In genomic region chr1:171355727-171356126, GRCh38 we compare ENCODE assay signal across 27 cellular contexts. TPM values are rescaled to one million over a fixed set of nuclear protein-coding genes. Genes with fewer than 3 reads are reported as not detected.
A peak's percentile ranks its signal among the peaks of the same experiment; 100 is the strongest.
DNase-seq lines count a peak whose midpoint lies in the region; ATAC-seq, FAIRE-seq and TF ChIP-seq lines count a peak whose summit lies in the region.
"Had no signal": no experiment of that assay in that cellular context is flagged by ENCODE, and none has a peak within 500 bp of the region (broad histone marks: within the 10 kb centered on the region; RNA-seq: fewer than 3 reads in every experiment).

No MANE protein-coding gene starts in this region.

- ATAC-seq in HG02763 (IDR thresholded peaks at IDR 0.05; ENCODE audit: unreplicated experiment) = no peak
- ATAC-seq: activated CD4-positive, alpha-beta T cell treated with anti-CD3 and anti-CD28 coated beads for 36 hours; esophagus mucosa; gastroesophageal sphincter; sciatic nerve had no signal

- H3K27ac ChIP-seq in osteoblast (ENCODE audit: low read depth, low read length) = no peak overlapping the region
- H3K27ac ChIP-seq: gastroesophageal sphincter, upper lobe of left lung had no signal

- H3K27me3 ChIP-seq in osteoblast (ENCODE audit: insufficient read depth, low read length) = no peaks in the 10 kb centered on the region
- H3K27me3 ChIP-seq: gastroesophageal sphincter, upper lobe of left lung had no signal

- H3K79me2 ChIP-seq in osteoblast (ENCODE audit: insufficient read depth, low read length) = no peaks in the 10 kb centered on the region

- no peak overlapping the region for H2AFZ ChIP-seq in osteoblast (ENCODE audit: low read length)

- peak overlapping the region; percentile 39 for H3K4me2 ChIP-seq in osteoblast (ENCODE audit: insufficient read depth, low read length)

- peak; percentile 96 for FAIRE-seq in RCC 7860 (lab: Jason Lieb, UNC)
- FAIRE-seq: H1 had no signal

- DNase-seq in ELF-1 (ENCODE audit: low read depth, low spot score) (peak; percentile 18), RCC 7860 (ENCODE audit: low spot score) (peak; percentile 91), fibroblast of the aortic adventitia (ENCODE audit: low read depth) (peak; percentile 62), osteoblast (ENCODE audit: insufficient read length, low spot score, missing footprints) (no peak), NCI-H748 treated with DMSO at 0.1 percent for 48 hours (lab: John Stamatoyannopoulos, UW) (no peak), HuH-7.5 (ENCODE audit: low spot score) (no peak), NCI-H345 treated with DMSO at 0.1 percent for 48 hours (lab: John Stamatoyannopoulos, UW; ENCODE audit: unreplicated experiment) (no peak)
- DNase-seq: activated CD4-positive, alpha-beta T cell treated with anti-CD3 and anti-CD28 coated beads for 36 hours; activated CD8-positive, alpha-beta memory T cell treated with anti-CD3 and anti-CD28 coated beads for 24 hours; activated naive CD4-positive, alpha-beta T cell treated with anti-CD3 and anti-CD28 coated beads for 36 hours; activated T-cell treated with anti-CD3 and anti-CD28 coated beads, Interleukin-2, amount 50 U/mL, for 48 hours; anterior cingulate cortex; central memory CD4-positive, alpha-beta T cell; KBM-7; MV-4-11; NCI-H1694 treated with DMSO at 0.1 percent for 48 hours; NCI-H2227 treated with DMSO at 0.1 percent for 48 hours; NCI-H82; SIG-M5; stimulated activated CD4-positive, alpha-beta T cell treated with anti-CD3 and anti-CD28 coated beads, Interleukin-15, amount 100 ng/mL, for 24 hours; T-helper 1 cell; upper lobe of left lung had no signal

- no peaks in the 10 kb centered on the region for H3K36me3 ChIP-seq in osteoblast (ENCODE audit: insufficient read depth, low read length)
- H3K36me3 ChIP-seq: gastroesophageal sphincter, upper lobe of left lung had no signal

- no peak overlapping the region for H3K4me3 ChIP-seq in fibroblast of the aortic adventitia (ENCODE audit: low read depth, low read length)
- H3K4me3 ChIP-seq in osteoblast (ENCODE audit: insufficient read depth, low read length) = no peak overlapping the region
- H3K4me3 ChIP-seq: gastroesophageal sphincter, upper lobe of left lung had no signal

- H4K20me1 ChIP-seq in osteoblast (ENCODE audit: insufficient read depth, low read length) = no peaks in the 10 kb centered on the region

- peaks cover 5% of the 10 kb centered on the region for H3K4me1 ChIP-seq in osteoblast (ENCODE audit: insufficient read depth, low read length)
- H3K4me1 ChIP-seq: gastroesophageal sphincter, upper lobe of left lung had no signal

- H3K9me3 ChIP-seq in osteoblast (ENCODE audit: low read depth, low read length) = no peaks in the 10 kb centered on the region
- H3K9me3 ChIP-seq: gastroesophageal sphincter, upper lobe of left lung had no signal

- TF ChIP-seq CTCF in fibroblast of the aortic adventitia (IDR thresholded peaks at IDR 0.05; ENCODE audit: insufficient read depth, low read length) (no peak), osteoblast (IDR thresholded peaks at IDR 0.05; ENCODE audit: extremely low read depth, low read depth, low read length) (no peak)

RNA-seq across cellular contexts. Expression of gene FMO4, which starts 41.7 kb away (rescaled TPM):
- total RNA-seq in fibroblast of the aortic adventitia (ENCODE audit: low replicate concordance) = 4.8 and 7.2 TPM in 2 replicates
- total RNA-seq in osteoblast = 3.6 and 8.5 TPM in 2 replicates

Comparison
In these comparisons a context has a peak if more than half of its experiments do, and no peak if none do; other contexts are left out.
1. DNase-seq: peak in ELF-1 (single experiment), RCC 7860 (single experiment) and fibroblast of the aortic adventitia (single experiment); none in osteoblast (single experiment), NCI-H748 treated with DMSO at 0.1 percent for 48 hours (single experiment), HuH-7.5 (single experiment) and NCI-H345 treated with DMSO at 0.1 percent for 48 hours (single experiment).